12 cellular contexts compared by ENCODE assay signal in the genomic region with DNA sequence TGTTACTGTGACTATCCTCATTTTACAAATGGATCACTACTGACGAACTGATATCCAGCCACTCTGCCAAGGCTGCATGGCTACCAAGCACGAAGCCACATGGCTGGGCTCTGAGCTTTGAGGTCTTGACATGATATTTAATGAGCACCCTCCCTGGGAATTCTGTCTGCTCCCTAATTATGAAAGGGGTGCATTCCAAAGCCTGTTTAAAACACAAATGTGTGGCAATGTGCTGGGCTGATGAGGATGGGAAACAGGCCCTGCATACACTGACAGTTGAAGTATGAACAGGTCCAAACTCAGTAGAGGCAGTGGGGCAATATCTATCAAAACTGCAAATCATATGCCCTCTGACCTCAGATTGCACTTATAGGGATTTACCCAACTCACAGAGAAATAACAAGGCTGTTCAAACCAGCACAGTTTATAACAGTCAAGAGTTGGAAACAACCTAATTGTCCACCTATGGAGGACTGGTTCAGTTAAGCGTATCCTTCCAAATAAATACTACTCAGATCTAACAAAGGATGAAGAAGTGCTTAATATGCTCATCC. TPM values are rescaled to one million over a fixed set of nuclear protein-coding genes. Genes with fewer than 3 reads are reported as not detected.
DNase-seq lines count a peak whose midpoint lies in the region; ATAC-seq and TF ChIP-seq lines count a peak whose summit lies in the region.
"Had no signal": no experiment of that assay in that cellular context is flagged by ENCODE, and none has a peak within 500 bp of the region (broad histone marks: within the 10 kb centered on the region; RNA-seq: fewer than 3 reads in every experiment).

No MANE protein-coding gene starts in this region.

- ATAC-seq in right cardiac atrium (no peak), Right ventricle myocardium superior (ENCODE audit: poor library complexity) (no peak), upper lobe of right lung (no peak), HG02610 (IDR thresholded peaks at IDR 0.05; ENCODE audit: unreplicated experiment) (no peak)
- no peak for ATAC-seq in activated naive CD8-positive, alpha-beta T cell treated with anti-CD3 and anti-CD28 coated beads, Interleukin-2, amount 50 U/mL, for 24 hours
- no peak for ATAC-seq in naive thymus-derived CD8-positive, alpha-beta T cell

- H3K4me1 ChIP-seq in right cardiac atrium (ENCODE audit: control insufficient read depth, insufficient read depth, low read length) = peaks cover 35% of the 10 kb centered on the region
- peaks cover 77% of the 10 kb centered on the region for H3K4me1 ChIP-seq in upper lobe of right lung
- H3K4me1 ChIP-seq in vagina = peaks cover 52% of the 10 kb centered on the region

- WGBS in right cardiac atrium = 80% methylated on average over 3 of the region's 3 CpGs

- no peak for TF ChIP-seq POLR2A in vagina (IDR thresholded peaks at IDR 0.05)

- no peak overlapping the region for H3K4me3 ChIP-seq in right cardiac atrium (ENCODE audit: low read length)
- H3K4me3 ChIP-seq in upper lobe of right lung = no peak overlapping the region
- H3K4me3 ChIP-seq in vagina = no peak overlapping the region

- peak overlapping the region; percentile 73 for H3K27ac ChIP-seq in right cardiac atrium (ENCODE audit: low read length)
- peak overlapping the region; percentile 7 for H3K27ac ChIP-seq in upper lobe of right lung
- no peak overlapping the region for H3K27ac ChIP-seq in vagina

- peaks cover 47% of the 10 kb centered on the region for H3K36me3 Mint-ChIP-seq in activated naive CD8-positive, alpha-beta T cell treated with anti-CD3 and anti-CD28 coated beads, Interleukin-2, amount 50 U/mL, for 24 hours (ENCODE audit: low read depth)
- peaks cover 0 to 24% (median 19%) of the 10 kb centered on the region in 3 donors for H3K36me3 Mint-ChIP-seq in naive thymus-derived CD8-positive, alpha-beta T cell

- no peaks in the 10 kb centered on the region for H3K9me3 Mint-ChIP-seq in activated naive CD8-positive, alpha-beta T cell treated with anti-CD3 and anti-CD28 coated beads, Interleukin-2, amount 50 U/mL, for 24 hours
- peaks cover 0 to 4% (median 0%) of the 10 kb centered on the region in 9 donors for H3K9me3 Mint-ChIP-seq in naive thymus-derived CD8-positive, alpha-beta T cell

- POLR2A ChIA-PET in naive thymus-derived CD8-positive, alpha-beta T cell (lab: Charles Lee) = interaction anchor here (3.3 kb wide), 1 partner anchor 20 kb away, joined by 15 read pairs; the partner anchor contains the start of gene CDC42EP3

- no peak overlapping the region for H3K4me3 Mint-ChIP-seq in activated naive CD8-positive, alpha-beta T cell treated with anti-CD3 and anti-CD28 coated beads, Interleukin-2, amount 50 U/mL, for 24 hours
- H3K4me3 Mint-ChIP-seq in naive thymus-derived CD8-positive, alpha-beta T cell = peak overlapping the region in 5 of 10 donors; percentile 1 to 50 (median 2)

- intact Hi-C loops in right cardiac atrium (cut with DNase I) = loop anchor here in 1 of 4 donors (10.0 kb wide), 1 partner anchor 236 kb away; no protein-coding TSS in a partner anchor
- intact Hi-C loops in Right ventricle myocardium superior (cut with DNase I) = loop anchor here (10.0 kb wide), 1 partner anchor 236 kb away; no protein-coding TSS in a partner anchor
- intact Hi-C loops in upper lobe of right lung (cut with DNase I) = no loop called here
- intact Hi-C loops in vagina (cut with DNase I) = no loop called here

- no peaks in the 10 kb centered on the region for H3K27me3 Mint-ChIP-seq in activated naive CD8-positive, alpha-beta T cell treated with anti-CD3 and anti-CD28 coated beads, Interleukin-2, amount 50 U/mL, for 24 hours
- no peaks in the 10 kb centered on the region for H3K27me3 Mint-ChIP-seq in naive thymus-derived CD8-positive, alpha-beta T cell
- H3K27me3 Mint-ChIP-seq: type B pancreatic cell had no signal

- peak overlapping the region; percentile 63 for H3K27ac Mint-ChIP-seq in activated naive CD8-positive, alpha-beta T cell treated with anti-CD3 and anti-CD28 coated beads, Interleukin-2, amount 50 U/mL, for 24 hours
- peak overlapping the region; percentile 43 to 97 (median 93) for H3K27ac Mint-ChIP-seq in naive thymus-derived CD8-positive, alpha-beta T cell

- DNase-seq in right cardiac atrium (no peak), Right ventricle myocardium superior (no peak), upper lobe of right lung (no peak), NCI-H69 (lab: John Stamatoyannopoulos, UW) (no peak), vagina (ENCODE audit: extremely low spot score in 2 of 2) (no peak)
- no peak for DNase-seq in activated naive CD8-positive, alpha-beta T cell treated with anti-CD3 and anti-CD28 coated beads, Interleukin-2, amount 50 U/mL, for 24 hours
- DNase-seq in naive thymus-derived CD8-positive, alpha-beta T cell = no peak
- DNase-seq: activated CD4-positive, CD25-positive, alpha-beta regulatory T cell; NCI-H187; NCI-H510A treated with DMSO at 0.1 percent for 48 hours had no signal

- H3K9me3 ChIP-seq in right cardiac atrium (ENCODE audit: control insufficient read depth, low read length) (no peaks in the 10 kb centered on the region), upper lobe of right lung (no peaks in the 10 kb centered on the region), vagina (no peaks in the 10 kb centered on the region)

- peaks cover 92% of the 10 kb centered on the region for H3K4me1 Mint-ChIP-seq in activated naive CD8-positive, alpha-beta T cell treated with anti-CD3 and anti-CD28 coated beads, Interleukin-2, amount 50 U/mL, for 24 hours
- peaks cover 58 to 99% (median 95%) of the 10 kb centered on the region in 4 donors for H3K4me1 Mint-ChIP-seq in naive thymus-derived CD8-positive, alpha-beta T cell

- TF ChIP-seq CTCF in upper lobe of right lung (IDR thresholded peaks at IDR 0.05) = no peak
- no peak for TF ChIP-seq CTCF in vagina (IDR thresholded peaks at IDR 0.05)

- H3K36me3 ChIP-seq in upper lobe of right lung = peaks cover 9% of the 10 kb centered on the region
- H3K36me3 ChIP-seq in vagina = peaks cover 0 to 9% of the 10 kb centered on the region in 2 donors

- no peaks in the 10 kb centered on the region for H3K27me3 ChIP-seq in right cardiac atrium (ENCODE audit: control insufficient read depth, insufficient read depth)
- no peaks in the 10 kb centered on the region for H3K27me3 ChIP-seq in upper lobe of right lung
- H3K27me3 ChIP-seq in vagina = no peaks in the 10 kb centered on the region

RNA-seq across cellular contexts. Expression of gene CDC42EP3, which starts 20.8 kb away (rescaled TPM):
- 10 to 100 TPM; 65.0 to 98.4 (median 78.6) TPM for total RNA-seq in right cardiac atrium
- polyA plus RNA-seq in right cardiac atrium = 37.3 TPM
- total RNA-seq in Right ventricle myocardium superior = 75.3 TPM
- total RNA-seq in naive thymus-derived CD8-positive, alpha-beta T cell = 10 to 100 TPM; 28.4 to 32.3 TPM
- 10 to 100 TPM; 47.9 to 68.5 (median 52.6) TPM for polyA plus RNA-seq in naive thymus-derived CD8-positive, alpha-beta T cell
- total RNA-seq in upper lobe of right lung = 71.1 TPM
- total RNA-seq in vagina = 44.4 TPM
